In genomic region chr1:915295-916172, GRCh38 we compare ENCODE assay signal across 18 cellular contexts. TPM values are rescaled to one million over a fixed set of nuclear protein-coding genes. Genes with fewer than 3 reads are reported as not detected.
DNase-seq lines count a peak whose midpoint lies in the region; ATAC-seq and TF ChIP-seq lines count a peak whose summit lies in the region.
"Had no signal": no experiment of that assay in that cellular context is flagged by ENCODE, and none has a peak within 500 bp of the region (broad histone marks: within the 10 kb centered on the region; RNA-seq: fewer than 3 reads in every experiment).

No MANE protein-coding gene starts in this region.

- no peak overlapping the region for H3K27ac Mint-ChIP-seq in endodermal cell
- peak overlapping the region; percentile 71 to 97 (median 89) for H3K27ac Mint-ChIP-seq in nephron
- H3K27ac Mint-ChIP-seq: activated CD4-positive, alpha-beta memory T cell treated with anti-CD3 and anti-CD28 coated beads for 36 hours; activated naive CD8-positive, alpha-beta T cell; GM23338; naive thymus-derived CD4-positive, alpha-beta T cell; T-helper 17 cell had no signal

- ATAC-seq in HG02840 (IDR thresholded peaks at IDR 0.05; ENCODE audit: low FRiP score, unreplicated experiment) = no peak
- ATAC-seq: GM23338; naive thymus-derived CD4-positive, alpha-beta T cell; T-helper 17 cell had no signal

- peaks cover 13% of the 10 kb centered on the region for H3K4me1 Mint-ChIP-seq in endodermal cell
- peaks cover 68% of the 10 kb centered on the region for H3K4me1 Mint-ChIP-seq in nephron

- H3K27me3 Mint-ChIP-seq in endodermal cell (ENCODE audit: insufficient read depth) (peaks cover 79% of the 10 kb centered on the region), nephron (ENCODE audit: low read depth) (peaks cover 53% of the 10 kb centered on the region)

- H3K4me3 ChIP-seq in H7 (ENCODE audit: insufficient read depth, low read depth, low read length) (no peak overlapping the region), endodermal cell (ENCODE audit: low read length) (no peak overlapping the region), WERI-Rb-1 (ENCODE audit: low read depth, low read length) (no peak overlapping the region)
- H3K4me3 ChIP-seq: body of pancreas, colonic mucosa, GM23338 had no signal

- H3K36me3 Mint-ChIP-seq in endodermal cell (ENCODE audit: low read depth) (no peaks in the 10 kb centered on the region), nephron (ENCODE audit: low read depth) (no peaks in the 10 kb centered on the region)
- H3K36me3 Mint-ChIP-seq: activated CD4-positive, alpha-beta memory T cell treated with anti-CD3 and anti-CD28 coated beads for 36 hours; activated naive CD8-positive, alpha-beta T cell; naive thymus-derived CD4-positive, alpha-beta T cell had no signal

- H3K4me3 Mint-ChIP-seq in endodermal cell (no peak overlapping the region), nephron (peak overlapping the region; percentile 17 to 43 (median 34))
- H3K4me3 Mint-ChIP-seq: activated CD4-positive, alpha-beta memory T cell treated with anti-CD3 and anti-CD28 coated beads for 36 hours; activated naive CD8-positive, alpha-beta T cell; GM23338; naive thymus-derived CD4-positive, alpha-beta T cell; T-helper 17 cell had no signal

- H3K36me3 ChIP-seq in H7 (replicated peaks; ENCODE audit: control insufficient read depth, insufficient read depth, low read length) (no peaks in the 10 kb centered on the region), endodermal cell (ENCODE audit: control insufficient read depth, insufficient read depth, low read length) (no peaks in the 10 kb centered on the region), WERI-Rb-1 (no peaks in the 10 kb centered on the region; the same call in none of the 2 replicates)
- H3K36me3 ChIP-seq: colonic mucosa had no signal

- H3K9me3 Mint-ChIP-seq in endodermal cell = no peaks in the 10 kb centered on the region
- no peaks in the 10 kb centered on the region for H3K9me3 Mint-ChIP-seq in nephron
- H3K9me3 Mint-ChIP-seq: activated CD4-positive, alpha-beta memory T cell treated with anti-CD3 and anti-CD28 coated beads for 36 hours had no signal

- H3K27me3 ChIP-seq in H7 (ENCODE audit: control insufficient read depth, insufficient read depth, low read length) (peaks cover 51% of the 10 kb centered on the region), endodermal cell (ENCODE audit: control insufficient read depth, insufficient read depth, low read length, poor library complexity, severe bottlenecking) (peaks cover 43% of the 10 kb centered on the region), WERI-Rb-1 (ENCODE audit: insufficient read depth, low read depth, severe bottlenecking) (no peaks in the 10 kb centered on the region)
- H3K27me3 ChIP-seq: body of pancreas had no signal

- H3K4me1 ChIP-seq in endodermal cell (ENCODE audit: control insufficient read depth, insufficient read depth, low read length) = peaks cover 15% of the 10 kb centered on the region

- DNase-seq in H7 (peak; percentile 56), endodermal cell (peak; percentile 28), NCI-H1930 (lab: John Stamatoyannopoulos, UW) (no peak), WERI-Rb-1 (no peak)
- DNase-seq: activated CD4-positive, alpha-beta memory T cell treated with anti-CD3 and anti-CD28 coated beads for 36 hours; activated T-cell treated with anti-CD3 and anti-CD28 coated beads, Interleukin-2, amount 50 U/mL, for 1 hour; colonic mucosa; mammary epithelial cell; SIG-M5; T-helper 17 cell had no signal

- H3K9ac ChIP-seq in endodermal cell (ENCODE audit: extremely low read depth, low read length, poor library complexity, severe bottlenecking) = no peak overlapping the region

- H3K27ac ChIP-seq in 22Rv1 (peak overlapping the region; percentile 91), endodermal cell (ENCODE audit: low read depth, low read length) (no peak overlapping the region), WERI-Rb-1 (no peak overlapping the region)
- H3K27ac ChIP-seq: body of pancreas, colonic mucosa had no signal

- H3K9me3 ChIP-seq in endodermal cell (ENCODE audit: control insufficient read depth, low read length) (no peaks in the 10 kb centered on the region), WERI-Rb-1 (ENCODE audit: severe bottlenecking) (no peaks in the 10 kb centered on the region)
- H3K9me3 ChIP-seq: body of pancreas, colonic mucosa had no signal

- 81 to 86% methylated on average over 18 to 28 of the region's 28 CpGs for WGBS in endodermal cell (ENCODE audit: insufficient coverage in 1 of 2, insufficient read length in 1 of 2), 2 experiments

- TF ChIP-seq CTCF in 22Rv1 (IDR thresholded peaks at IDR 0.05) (no peak), endodermal cell (conservative IDR thresholded peaks at IDR 0.05) (no peak), nephron (IDR thresholded peaks at IDR 0.05; ENCODE audit: unreplicated experiment in 3 of 3) (no peak), WERI-Rb-1 (IDR thresholded peaks at IDR 0.05; ENCODE audit: low read depth, low read length) (no peak)

RNA-seq across cellular contexts. Expression of gene SAMD11, which starts 8.2 kb away (rescaled TPM):
- 14.8 and 17.4 TPM in 2 replicates for total RNA-seq in H7 (2014; rRNA removed; shearing (Covaris generic))
- total RNA-seq in endodermal cell = 100 to 1,000 TPM; 152 to 156 TPM
- polyA plus RNA-seq in endodermal cell (2013, experiment 1 of 2) = 28.0 TPM
- polyA plus RNA-seq in endodermal cell (2013, experiment 2 of 2) = 26.1 TPM
- total RNA-seq: activated CD4-positive, alpha-beta memory T cell treated with anti-CD3 and anti-CD28 coated beads for 36 hours; mammary epithelial cell; naive thymus-derived CD4-positive, alpha-beta T cell; T-helper 17 cell had no signal
- polyA plus RNA-seq: mammary epithelial cell had no signal

RNA-seq across cellular contexts. Expression of gene NOC2L, which starts 43.5 kb away (rescaled TPM):
- 239 and 287 TPM in 2 replicates for total RNA-seq in H7 (2014; rRNA removed; shearing (Covaris generic))
- total RNA-seq in endodermal cell = 10 to 100 TPM; 83.5 to 97.3 TPM
- 62.0 TPM for polyA plus RNA-seq in endodermal cell (2013, experiment 1 of 2)
- polyA plus RNA-seq in endodermal cell (2013, experiment 2 of 2) = 55.3 TPM

RNA-seq across cellular contexts. Expression of gene KLHL17, which starts 44.9 kb away (rescaled TPM):
- total RNA-seq in H7 (2014; rRNA removed; shearing (Covaris generic)) = 50.8 and 87.8 TPM in 2 replicates
- 10 to 100 TPM; 49.2 to 58.2 TPM for total RNA-seq in endodermal cell
- 41.1 TPM for polyA plus RNA-seq in endodermal cell (2013, experiment 1 of 2)
- 32.2 TPM for polyA plus RNA-seq in endodermal cell (2013, experiment 2 of 2)

RNA-seq across cellular contexts. Expression of gene PLEKHN1, which starts 50.7 kb away (rescaled TPM):
- 1.6 and 2.0 TPM in 2 replicates for total RNA-seq in H7 (2014; rRNA removed; shearing (Covaris generic))
- 1 to 10 TPM; 1.5 to 4.6 TPM for total RNA-seq in endodermal cell
- not detected for polyA plus RNA-seq in endodermal cell (2013, experiment 1 of 2)
- 0.29 TPM for polyA plus RNA-seq in endodermal cell (2013, experiment 2 of 2)
- total RNA-seq: body of pancreas, temporal lobe had no signal

Comparison
In these comparisons a context has a peak if more than half of its experiments do, and no peak if none do; other contexts are left out.
1. DNase-seq: peak in H7 (single experiment) and endodermal cell (single experiment); none in NCI-H1930 (0 of 2) and WERI-Rb-1 (single experiment).